30 cellular contexts compared by ENCODE assay signal in genomic region chr21:28590026-28590425, GRCh38.
"Had no signal": no experiment of that assay in that cellular context is flagged by ENCODE, and none has a peak within 500 bp of the region (broad histone marks: within the 10 kb centered on the region; RNA-seq: fewer than 3 reads in every experiment).

No MANE protein-coding gene starts in this region.

- FAIRE-seq: bronchial epithelial cell, RCC 7860 had no signal

- H3K27ac ChIP-seq: adrenal gland, PC-9, RWPE1 had no signal

- H3K4me1 ChIP-seq: adrenal gland had no signal

- H3K27me3 ChIP-seq: adrenal gland had no signal

- H3K9me3 ChIP-seq: adrenal gland had no signal

- ATAC-seq: activated CD4-positive, alpha-beta T cell treated with anti-CD3 and anti-CD28 coated beads for 36 hours; activated CD4-positive, CD25-positive, alpha-beta regulatory T cell treated with anti-CD3 and anti-CD28 coated beads, Interleukin-2, amount 50 U/mL, for 24 hours; activated CD8-positive, alpha-beta T cell treated with anti-CD3 and anti-CD28 coated beads, Interleukin-2, amount 10 ng/mL, durations not matched to agents 7 days and 5 days; Right ventricle myocardium inferior; SK-N-SH treated with all-trans-retinoic acid at 6 μM for 48 hours had no signal

- DNase-seq: activated CD4-positive, alpha-beta T cell treated with anti-CD3 and anti-CD28 coated beads for 36 hours; activated CD4-positive, alpha-beta T cell treated with anti-CD3 and anti-CD28 coated beads, Interleukin-2, amount 10 ng/mL, durations not matched to agents 7 days and 5 days; activated CD4-positive, alpha-beta T cell treated with anti-CD3 and anti-CD28 coated beads, Interleukin-2, amount 50 U/mL, for 48 hours; activated CD8-positive, alpha-beta T cell treated with anti-CD3 and anti-CD28 coated beads, Interleukin-2, amount 10 ng/mL, durations not matched to agents 7 days and 5 days; activated gamma-delta T cell; activated naive CD4-positive, alpha-beta T cell treated with Interleukin-2 at 50 U/mL for 16 hours; activated T-cell treated with anti-CD3 and anti-CD28 coated beads, Interleukin-2, amount 50 U/mL, for 24 hours; adrenal gland; caudate nucleus; cerebellar nuclear complex; cortex of kidney; MV-4-11; NCI-H1105; NCI-H1417 treated with DMSO at 0.1 percent for 48 hours; NCI-H187 treated with DMSO at 0.1 percent for 48 hours; NCI-H2081; NCI-H226; NCI-H446 treated with DMSO at 0.1 percent for 48 hours; NCI-H524; PC-9; SIG-M5; SW 1271; T-helper 1 cell; T1000 had no signal

- H3K36me3 ChIP-seq: adrenal gland had no signal

- H3K4me3 ChIP-seq: adrenal gland, PC-9 had no signal

- H2AFZ ChIP-seq: PC-9 had no signal

- H3K4me2 ChIP-seq: PC-9 had no signal
